ENCODE assay signal across 8 cellular contexts in the genomic region with DNA sequence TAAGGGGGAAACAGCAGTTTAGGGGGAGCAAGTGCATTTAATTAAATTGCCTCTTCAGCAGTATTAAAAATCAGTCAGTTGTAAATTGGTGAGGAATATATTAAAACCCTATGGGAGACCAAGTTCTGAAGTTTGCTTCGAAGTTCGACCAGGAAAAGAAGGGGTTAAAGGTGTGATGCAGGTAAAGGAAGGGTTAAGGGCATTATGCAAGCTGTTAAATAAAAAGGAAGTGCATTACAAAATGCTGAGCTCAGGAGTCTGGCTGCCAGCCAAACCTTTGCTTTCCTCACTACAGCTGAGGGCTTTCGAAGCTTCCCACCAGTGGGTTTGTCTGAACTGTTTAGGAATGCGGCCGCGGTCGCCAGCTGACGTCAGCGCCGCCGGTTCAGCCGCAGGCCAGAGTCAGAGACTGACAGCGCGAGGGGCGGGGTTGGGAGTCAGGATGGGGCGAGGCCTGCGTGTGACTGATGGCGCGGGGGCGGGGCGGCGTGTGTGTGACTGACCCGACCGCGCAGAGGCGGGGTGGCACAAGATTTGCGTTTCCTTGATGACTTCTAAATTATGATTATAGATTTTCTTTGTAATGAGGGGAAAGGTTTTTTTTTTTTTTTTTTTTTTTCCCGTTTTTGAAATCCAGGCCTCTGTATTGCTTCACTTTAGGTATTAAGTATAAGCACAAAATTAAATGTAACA.
DNase-seq lines count a peak whose midpoint lies in the region; ATAC-seq, FAIRE-seq and TF ChIP-seq lines count a peak whose summit lies in the region.

No MANE protein-coding gene starts in this region.

- in situ Hi-C loops in IMR-90 (cut with MboI; ENCODE audit: low sequenced_read_pairs): no loop called here

- peak; percentile 96 for FAIRE-seq in endometrium (lab: Jason Lieb, UNC)

- H2AK5ac ChIP-seq in IMR-90 (ENCODE audit: low read depth, low read length): no peak overlapping the region
- no peak overlapping the region for H2AK5ac ChIP-seq in mesendoderm (ENCODE audit: low read length)

- WGBS in IMR-90 (ENCODE audit: extremely low coverage in 2 of 2, insufficient read length in 1 of 2), 2 experiments: 0% methylated on average over 10 of the region's 28 CpGs; no CpG with 5 or more reads in 1 of the 2 experiments
- no CpG with 5 or more reads among the region's 28 CpGs for WGBS in mesendoderm (ENCODE audit: extremely low coverage, insufficient coverage, low lambda C conversion rate)

- intact Hi-C loops in IMR-90 (cut with micrococcal nuclease): loop anchor here (2.0 to 10.0 kb wide), 5 partner anchors 42 to 249 kb away; partner anchors contain the start of genes SMIM15 and ZSWIM6

- no peak for TF ChIP-seq POLR2A in IMR-90 (IDR thresholded peaks at IDR 0.05; ENCODE audit: low read depth, low read length)

- H4K8ac ChIP-seq in IMR-90 (ENCODE audit: low read depth in 2 of 2, low read length in 2 of 2): peak overlapping the region in 1 of 2 experiments; percentile 67; a peak in 1 of 4 replicates
- H4K8ac ChIP-seq in mesendoderm (ENCODE audit: low read depth, low read length): no peak overlapping the region

- H4K5ac ChIP-seq in IMR-90 (ENCODE audit: low read depth, low read length) (no peak overlapping the region), mesendoderm (ENCODE audit: low read length) (no peak overlapping the region)

- peak; percentile 94 for DNase-seq in DMS 273 treated with DMSO at 0.1 percent for 48 hours (lab: John Stamatoyannopoulos, UW)
- peak; percentile 99 for DNase-seq in IMR-90
- DNase-seq in activated T-cell treated with anti-CD3 and anti-CD28 coated beads for 1 hour (ENCODE audit: low read depth): peak; percentile 97
- DNase-seq in mesendoderm: peak; percentile 99
- DNase-seq in stimulated activated CD8-positive, alpha-beta memory T cell treated with anti-CD3 and anti-CD28 coated beads, Interleukin-12 subunit alpha, Interleukin-12 subunit beta, amount 100 ng/mL, for 4 hours (ENCODE audit: low read depth): peak; percentile 97

- dilution Hi-C loops in IMR-90 (cut with HindIII; ENCODE audit: low sequenced_read_pairs, unreplicated experiment): no loop called here

- ATAC-seq in GM21717 (IDR thresholded peaks at IDR 0.05; ENCODE audit: unreplicated experiment) (peak; percentile 99), IMR-90 (ENCODE audit: low read depth) (peak; percentile 97)

- H2BK5ac ChIP-seq in IMR-90 (ENCODE audit: low read depth, low read length, poor library complexity, severe bottlenecking) (peak overlapping the region; percentile 97), mesendoderm (ENCODE audit: low read length) (no peak overlapping the region)

- H3K9me3 ChIP-seq in IMR-90 (ENCODE audit: control insufficient read depth, insufficient read depth, low read length): no peaks in the 10 kb centered on the region
- no peaks in the 10 kb centered on the region for H3K9me3 ChIP-seq in OCI-LY3 (ENCODE audit: insufficient read depth, low read length)

- H3K4me1 ChIP-seq in IMR-90 (ENCODE audit: control insufficient read depth, insufficient read depth, low read length) (peaks cover 20% of the 10 kb centered on the region), OCI-LY3 (ENCODE audit: low read length) (peaks cover 17% of the 10 kb centered on the region), mesendoderm (ENCODE audit: control insufficient read depth, low read depth, low read length) (peaks cover 2% of the 10 kb centered on the region)

- peak overlapping the region; percentile 38; the same call in 1 of the 2 replicates for H3K27ac ChIP-seq in IMR-90 (ENCODE audit: insufficient read depth, low read length)
- H3K27ac ChIP-seq in OCI-LY3 (ENCODE audit: low read length): no peak overlapping the region
- no peak overlapping the region for H3K27ac ChIP-seq in mesendoderm (ENCODE audit: low read depth, low read length)

- POLR2A ChIA-PET in IMR-90 (lab: Charles Lee; ENCODE audit: unreplicated experiment): interaction anchor here (0.6 kb wide), 2 partner anchors 50 to 56 kb away, joined by 3 read pairs; no protein-coding TSS in a partner anchor

- H3K4me3 ChIP-seq in IMR-90 (ENCODE audit: insufficient read depth, low read depth, low read length): no peak overlapping the region
- H3K4me3 ChIP-seq in OCI-LY3 (ENCODE audit: low read length): peak overlapping the region; percentile 75
- H3K4me3 ChIP-seq in mesendoderm (ENCODE audit: low read length): peak overlapping the region; percentile 23

- H3K36me3 ChIP-seq in IMR-90 (ENCODE audit: control insufficient read depth, insufficient read depth, low read length) (no peaks in the 10 kb centered on the region), OCI-LY3 (replicated peaks; ENCODE audit: low read depth, low read length) (no peaks in the 10 kb centered on the region), mesendoderm (ENCODE audit: control insufficient read depth, insufficient read depth, low read length) (no peaks in the 10 kb centered on the region)

- no peak overlapping the region for H2AFZ ChIP-seq in IMR-90 (replicated peaks; ENCODE audit: low read length, poor library complexity)
- H2AFZ ChIP-seq in OCI-LY3 (ENCODE audit: low read depth, low read length): no peak overlapping the region

- H2BK120ac ChIP-seq in IMR-90 (ENCODE audit: low read depth, low read length) (peak overlapping the region; percentile 75), mesendoderm (ENCODE audit: low read depth, low read length) (no peak overlapping the region)

- H3K23ac ChIP-seq in IMR-90 (ENCODE audit: low read depth, low read length): no peak overlapping the region
- no peak overlapping the region for H3K23ac ChIP-seq in mesendoderm (ENCODE audit: low read length)

- BruUV-seq in IMR-90 (replicated peaks; lab: Mats Ljungman, UMichigan): no TSS peak

- H2BK20ac ChIP-seq in IMR-90 (ENCODE audit: low read depth, low read length): peak overlapping the region; percentile 85; the same call in 1 of the 2 replicates

- H3K27me3 ChIP-seq in IMR-90 (ENCODE audit: control insufficient read depth, insufficient read depth, low read length) (no peaks in the 10 kb centered on the region), OCI-LY3 (ENCODE audit: low read depth, low read length) (no peaks in the 10 kb centered on the region), mesendoderm (ENCODE audit: insufficient read depth, low read length, poor library complexity) (no peaks in the 10 kb centered on the region)

- H3K9ac ChIP-seq in IMR-90 (ENCODE audit: low read depth, low read length): no peak overlapping the region
- H3K9ac ChIP-seq in OCI-LY3 (ENCODE audit: low read length): peak overlapping the region; percentile 49; the same call in 1 of the 2 replicates
- peak overlapping the region; percentile 24 for H3K9ac ChIP-seq in mesendoderm (ENCODE audit: low read length)

- no peak for TF ChIP-seq RAD21 in IMR-90 (IDR thresholded peaks at IDR 0.05; ENCODE audit: low read length)

- peak overlapping the region; percentile 44; the same call in 1 of the 2 replicates for H3K4ac ChIP-seq in IMR-90 (ENCODE audit: low read depth, low read length)
- no peak overlapping the region for H3K4ac ChIP-seq in mesendoderm (ENCODE audit: low read depth, low read length)

- peaks cover 7% of the 10 kb centered on the region for H3K9me1 ChIP-seq in IMR-90 (ENCODE audit: insufficient read depth, low read length)

- H3K79me1 ChIP-seq in IMR-90 (ENCODE audit: low read depth in 1 of 2, low read length in 2 of 2) (peaks cover 15 to 60% of the 10 kb centered on the region in 2 experiments; a peak in 3 of 4 replicates), mesendoderm (ENCODE audit: low read length) (peaks cover 12% of the 10 kb centered on the region)

- H3K56ac ChIP-seq in IMR-90 (ENCODE audit: extremely low read depth, insufficient read depth, low read length) (peak overlapping the region; percentile 52; the same call in 1 of the 2 replicates), mesendoderm (ENCODE audit: low read length) (no peak overlapping the region)

- H4K20me1 ChIP-seq in IMR-90 (ENCODE audit: insufficient read depth, low read length) (peaks cover 53% of the 10 kb centered on the region), OCI-LY3 (ENCODE audit: insufficient read depth, low read length) (peaks cover 30% of the 10 kb centered on the region; the same call in 1 of the 2 replicates)

- CTCF ChIA-PET in IMR-90 (lab: Yijun Ruan, JAX): interaction anchor here (0.7 kb wide), 1 partner anchor 11 kb away, joined by 3 read pairs; no protein-coding TSS in a partner anchor

- peak overlapping the region; percentile 55; the same call in 1 of the 2 replicates for H4K91ac ChIP-seq in IMR-90 (ENCODE audit: insufficient read depth, low read depth, low read length)

- H3K79me2 ChIP-seq in OCI-LY3 (ENCODE audit: low read length): peaks cover 19% of the 10 kb centered on the region
- peaks cover 28% of the 10 kb centered on the region for H3K79me2 ChIP-seq in mesendoderm (ENCODE audit: control insufficient read depth, insufficient read depth, low read length)

- no peak for TF ChIP-seq CTCF in IMR-90 (conservative IDR thresholded peaks at IDR 0.05; ENCODE audit: low read depth, low read length)
- no peak for TF ChIP-seq CTCF in OCI-LY3 (IDR thresholded peaks at IDR 0.05; ENCODE audit: low read depth, low read length)

- H3K18ac ChIP-seq in IMR-90 (ENCODE audit: low read depth, low read length): no peak overlapping the region
- H3K18ac ChIP-seq in mesendoderm (ENCODE audit: low read length): no peak overlapping the region

- no peak overlapping the region for H2AK9ac ChIP-seq in IMR-90 (replicated peaks; ENCODE audit: low read depth, low read length, poor library complexity)

- peak overlapping the region; percentile 98 for H3K4me2 ChIP-seq in IMR-90 (ENCODE audit: low read depth, low read length)
- H3K4me2 ChIP-seq in OCI-LY3 (ENCODE audit: low read length): peak overlapping the region; percentile 65
- H3K4me2 ChIP-seq in mesendoderm (ENCODE audit: low read length): peak overlapping the region; percentile 51

- H3K14ac ChIP-seq in IMR-90 (replicated peaks; ENCODE audit: low read depth, low read length): no peak overlapping the region

- H2BK15ac ChIP-seq in IMR-90 (ENCODE audit: low read depth, low read length): no peak overlapping the region
- no peak overlapping the region for H2BK15ac ChIP-seq in mesendoderm (replicated peaks; ENCODE audit: low read depth)

TF ChIP-seq in IMR-90, 13 proteins besides CTCF, POLR2A, EP300 and RAD21 (continues in another document):
- peak; percentile 96 for TF ChIP-seq MAFK (IDR thresholded peaks at IDR 0.05; ENCODE audit: low read depth, low read length)
- TF ChIP-seq RCOR1 (IDR thresholded peaks at IDR 0.05; ENCODE audit: insufficient replicate concordance, low read length): no peak
- no peak for TF ChIP-seq RFX5 (IDR thresholded peaks at IDR 0.05; ENCODE audit: low read depth, low read length)
- no peak for TF ChIP-seq MXI1 (IDR thresholded peaks at IDR 0.05; ENCODE audit: borderline replicate concordance, low read depth, low read length)
- peak; percentile 75 for TF ChIP-seq NFE2L2 (IDR thresholded peaks at IDR 0.05; ENCODE audit: low read depth, low read length)
- no peak for TF ChIP-seq SMC3 (IDR thresholded peaks at IDR 0.05; ENCODE audit: low read depth, low read length)
